In genomic region chr16:75243667-75244224, GRCh38 we compare ENCODE assay signal across 11 cellular contexts. TPM values are rescaled to one million over a fixed set of nuclear protein-coding genes. Genes with fewer than 3 reads are reported as not detected.
A peak's percentile ranks its signal among the peaks of the same experiment; 100 is the strongest.
DNase-seq lines count a peak whose midpoint lies in the region; ATAC-seq, FAIRE-seq and TF ChIP-seq lines count a peak whose summit lies in the region.
"Had no signal": no experiment of that assay in that cellular context is flagged by ENCODE, and none has a peak within 500 bp of the region (broad histone marks: within the 10 kb centered on the region; RNA-seq: fewer than 3 reads in every experiment).

No MANE protein-coding gene starts in this region.

- H3K9me3 ChIP-seq in adrenal gland (replicated peaks in 1 of 3) (no peaks in the 10 kb centered on the region), keratinocyte (ENCODE audit: control insufficient read depth, low read depth, low read length) (no peaks in the 10 kb centered on the region), skeletal muscle tissue (ENCODE audit: control insufficient read depth in 3 of 3, low read length in 3 of 3) (no peaks in the 10 kb centered on the region)

- no peak for TF ChIP-seq POLR2A in GM12891 (IDR thresholded peaks at IDR 0.05; ENCODE audit: low read depth, low read length)
- no peak for TF ChIP-seq POLR2A in adrenal gland (IDR thresholded peaks at IDR 0.05)

- H3K9ac ChIP-seq in keratinocyte (ENCODE audit: control insufficient read depth, extremely low read depth, insufficient read depth, low read length) (peak overlapping the region; percentile 72), skeletal muscle tissue (ENCODE audit: low read depth in 1 of 3, low read length in 3 of 3) (peak overlapping the region in 2 of 3 donors; percentile 79 to 92)

- 71 to 85% (median 78%) methylated on average over 3 to 20 of the region's 20 CpGs for WGBS in adrenal gland, 4 donors

- no peak overlapping the region for H3K4me2 ChIP-seq in keratinocyte (ENCODE audit: control insufficient read depth, extremely low read depth, insufficient read depth, low read depth, low read length)

- DNase-seq in GM12891 (ENCODE audit: insufficient read length, low spot score), result no peak
- DNase-seq in adrenal gland, result no peak
- no peak for DNase-seq in keratinocyte (ENCODE audit: low read depth, low spot score)
- DNase-seq in NCI-H510A (lab: John Stamatoyannopoulos, UW), result no peak
- DNase-seq in ecto neural progenitor cell (ENCODE audit: low spot score), result no peak
- DNase-seq in activated gamma-delta T cell (lab: John Stamatoyannopoulos, UW), result no peak
- DNase-seq: CD4-positive, CD25-positive, alpha-beta regulatory T cell; NCI-H187 treated with DMSO at 0.1 percent for 48 hours had no signal

- no peak overlapping the region for H2AFZ ChIP-seq in keratinocyte (ENCODE audit: control insufficient read depth, low read length)

- peaks cover 23% of the 10 kb centered on the region for H4K20me1 ChIP-seq in keratinocyte (ENCODE audit: control insufficient read depth, extremely low read depth, insufficient read depth, low read length)

- TF ChIP-seq CTCF in adrenal gland (IDR thresholded peaks at IDR 0.05), result no peak
- TF ChIP-seq CTCF in keratinocyte (optimal IDR thresholded peaks at IDR 0.05 in 1 of 3, IDR thresholded peaks at IDR 0.05 in 1 of 3, conservative IDR thresholded peaks at IDR 0.05 in 1 of 3; ENCODE audit: extremely low read depth in 1 of 3, insufficient read depth in 2 of 3, low read length in 3 of 3), result no peak

- no peaks in the 10 kb centered on the region for H3K27me3 ChIP-seq in adrenal gland
- H3K27me3 ChIP-seq in keratinocyte (ENCODE audit: control insufficient read depth, extremely low read depth, insufficient read depth, low read length), result no peaks in the 10 kb centered on the region
- H3K27me3 ChIP-seq in skeletal muscle tissue (ENCODE audit: control insufficient read depth in 3 of 3, insufficient read depth in 3 of 3, low read length in 3 of 3), result no peaks in the 10 kb centered on the region

- FAIRE-seq in GM12891 (lab: Jason Lieb, UNC), result peak; percentile 38
- no peak for FAIRE-seq in keratinocyte (lab: Jason Lieb, UNC)

- peaks cover 100% of the 10 kb centered on the region for H3K79me2 ChIP-seq in keratinocyte (ENCODE audit: control insufficient read depth, insufficient read depth, low read length)

- dilution Hi-C loops in keratinocyte (cut with MboI; ENCODE audit: extremely low pct_ligation_motif_present, low sequenced_read_pairs), result loop anchor here (25.0 kb wide), 1 partner anchor 144 kb away; no protein-coding TSS in a partner anchor

- no peak for ATAC-seq in GM18511 (IDR thresholded peaks at IDR 0.05; ENCODE audit: unreplicated experiment)

- intact Hi-C loops in adrenal gland (cut with DNase I), result no loop called here

- H3K36me3 ChIP-seq in adrenal gland (replicated peaks in 1 of 2) (peaks cover 0 to 21% of the 10 kb centered on the region in 2 donors), keratinocyte (ENCODE audit: control insufficient read depth in 2 of 2, extremely low read depth in 1 of 2, insufficient read depth in 2 of 2, low read length in 2 of 2) (peaks cover 27 to 49% of the 10 kb centered on the region in 2 experiments), skeletal muscle tissue (ENCODE audit: control insufficient read depth in 3 of 3, insufficient read depth in 3 of 3, low read length in 3 of 3) (peaks cover 22 to 27% (median 22%) of the 10 kb centered on the region in 3 donors)

- H3K4me3 ChIP-seq in adrenal gland (no peak overlapping the region), keratinocyte (ENCODE audit: control insufficient read depth in 2 of 3, extremely low read depth in 1 of 3, insufficient read depth in 2 of 3, low read depth in 1 of 3, low read length in 3 of 3) (no peak overlapping the region), skeletal muscle tissue (ENCODE audit: low read length in 3 of 3) (peak overlapping the region in 1 of 3 donors; percentile 21)

- H3K27ac ChIP-seq in adrenal gland (peak overlapping the region in 3 of 5 donors; percentile 75 to 96 (median 94)), keratinocyte (ENCODE audit: control insufficient read depth, insufficient read depth, low read length) (no peak overlapping the region), skeletal muscle tissue (ENCODE audit: low read depth, low read length) (peak overlapping the region; percentile 96)

- peaks cover 32 to 68% of the 10 kb centered on the region in 2 donors for H3K4me1 ChIP-seq in adrenal gland (replicated peaks in 1 of 2)
- peaks cover 63% of the 10 kb centered on the region for H3K4me1 ChIP-seq in keratinocyte (ENCODE audit: control insufficient read depth, extremely low read depth, insufficient read depth, low read length)
- H3K4me1 ChIP-seq in skeletal muscle tissue (ENCODE audit: control insufficient read depth in 3 of 3, insufficient read depth in 3 of 3, low read length in 3 of 3), result peaks cover 78 to 95% (median 84%) of the 10 kb centered on the region in 3 donors

- no peaks in the 10 kb centered on the region for H3K9me1 ChIP-seq in keratinocyte (ENCODE audit: control insufficient read depth, extremely low read depth, insufficient read depth, low read length)

TF ChIP-seq in GM12891, 5 proteins besides CTCF, POLR2A, EP300 and RAD21:
- no peak for TF ChIP-seq TAF1 (IDR thresholded peaks at IDR 0.05; ENCODE audit: low read depth, low read length)
- TF ChIP-seq SPI1 (IDR thresholded peaks at IDR 0.05; ENCODE audit: low read depth, low read length), result no peak
- no peak for TF ChIP-seq POU2F2 (IDR thresholded peaks at IDR 0.05; ENCODE audit: low read depth, low read length)
- no peak for TF ChIP-seq POLR2AphosphoS5 (IDR thresholded peaks at IDR 0.05; ENCODE audit: low read depth, low read length)
- TF ChIP-seq PAX5 (IDR thresholded peaks at IDR 0.05; ENCODE audit: insufficient read depth, low read length, severe bottlenecking), result no peak

RNA-seq across cellular contexts. Expression of gene BCAR1, which starts 7.7 kb away (rescaled TPM):
- 13.4 TPM for polyA plus RNA-seq in GM12891 (2012; ENCODE audit: low read depth, missing spikeins)
- 10 to 100 TPM; 55.4 to 74.9 (median 66.8) TPM for total RNA-seq in adrenal gland
- 10 to 100 TPM; 10.2 to 87.7 (median 54.3) TPM for polyA plus RNA-seq in adrenal gland
- polyA plus RNA-seq in keratinocyte, result 17.8 to 31.2 TPM (median 23.0 TPM) in 3 replicates
- polyA plus RNA-seq in keratinocyte (2011; ENCODE audit: low read depth), result 5.9 TPM
- polyA plus RNA-seq in keratinocyte (2011; cell fraction: cytosol; rRNA removed), result 17.0 and 40.3 TPM in 2 replicates
- polyA plus RNA-seq in keratinocyte (2011; cell fraction: nucleus; rRNA removed), result 69.0 and 79.0 TPM in 2 replicates
- polyA plus RNA-seq in keratinocyte (2012; ENCODE audit: low replicate concordance), result 19.6 and 63.8 TPM in 2 replicates
- 11.9 to 55.2 TPM (median 18.5 TPM) in 3 replicates for polyA minus RNA-seq in keratinocyte
- 51.2 TPM for polyA minus RNA-seq in keratinocyte (2011; cell fraction: cytosol; rRNA and poly(A)+ RNA removed)
- polyA minus RNA-seq in keratinocyte (2011; cell fraction: nucleus; rRNA and poly(A)+ RNA removed), result 45.5 TPM in 2 replicates
- total RNA-seq in skeletal muscle tissue, result 19.3 TPM

RNA-seq across cellular contexts. Expression of gene CTRB1, which starts 25.0 kb away (rescaled TPM):
- polyA plus RNA-seq in GM12891 (2012; ENCODE audit: low read depth, missing spikeins), result not detected
- total RNA-seq in adrenal gland (1 to 10 TPM in 5 of 8 donors, under 1 TPM in 1, not detected in 2; 0.67 to 9.9 (median 1.7) TPM), skeletal muscle tissue (not detected)
- polyA plus RNA-seq in adrenal gland (1 to 10 TPM in 2 of 3 donors, not detected in 1; 2.0 to 4.2 TPM), keratinocyte (not detected in 3 replicates)
- polyA plus RNA-seq in keratinocyte (2011; ENCODE audit: low read depth), result not detected
- polyA plus RNA-seq in keratinocyte (2011; cell fraction: cytosol; rRNA removed), result not detected in 2 replicates
- polyA plus RNA-seq in keratinocyte (2011; cell fraction: nucleus; rRNA removed), result not detected in 2 replicates
- polyA plus RNA-seq in keratinocyte (2012; ENCODE audit: low replicate concordance), result 0.21 TPM in 1 of 2 replicates, not detected in the other
- polyA minus RNA-seq in keratinocyte, result not detected in 3 replicates
- polyA minus RNA-seq in keratinocyte (2011; cell fraction: cytosol; rRNA and poly(A)+ RNA removed), result not detected
- polyA minus RNA-seq in keratinocyte (2011; cell fraction: nucleus; rRNA and poly(A)+ RNA removed), result not detected in 2 replicates
- total RNA-seq: CD4-positive, CD25-positive, alpha-beta regulatory T cell; dermis blood vessel endothelial cell had no signal
- polyA plus RNA-seq: CD4-positive, CD25-positive, alpha-beta regulatory T cell had no signal

RNA-seq across cellular contexts. Expression of gene CTRB2, which starts 36.8 kb away (rescaled TPM):
- polyA plus RNA-seq in GM12891 (2012; ENCODE audit: low read depth, missing spikeins), result not detected
- total RNA-seq in adrenal gland (10 to 100 TPM in 1 of 8 donors, 1 to 10 TPM in 3, not detected in 4; 1.5 to 15.1 (median 5.8) TPM), skeletal muscle tissue (not detected)
- polyA plus RNA-seq in adrenal gland (1 to 10 TPM in 1 of 3 donors, under 1 TPM in 1, not detected in 1; 0.88 to 2.5 TPM), keratinocyte (not detected in 3 replicates)
- not detected for polyA plus RNA-seq in keratinocyte (2011; ENCODE audit: low read depth)
- polyA plus RNA-seq in keratinocyte (2011; cell fraction: cytosol; rRNA removed), result not detected in 2 replicates
- not detected in 2 replicates for polyA plus RNA-seq in keratinocyte (2011; cell fraction: nucleus; rRNA removed)
- not detected in 2 replicates for polyA plus RNA-seq in keratinocyte (2012; ENCODE audit: low replicate concordance)
- not detected in 3 replicates for polyA minus RNA-seq in keratinocyte
- not detected for polyA minus RNA-seq in keratinocyte (2011; cell fraction: cytosol; rRNA and poly(A)+ RNA removed)
- not detected in 2 replicates for polyA minus RNA-seq in keratinocyte (2011; cell fraction: nucleus; rRNA and poly(A)+ RNA removed)
- total RNA-seq: CD4-positive, CD25-positive, alpha-beta regulatory T cell; dermis blood vessel endothelial cell had no signal
- polyA plus RNA-seq: CD4-positive, CD25-positive, alpha-beta regulatory T cell had no signal
